In genomic region chr14:26966942-26967341, GRCh38 we compare ENCODE assay signal across 13 cellular contexts.
A peak's percentile ranks its signal among the peaks of the same experiment; 100 is the strongest.
DNase-seq lines count a peak whose midpoint lies in the region; ATAC-seq and TF ChIP-seq lines count a peak whose summit lies in the region.
"Had no signal": no experiment of that assay in that cellular context is flagged by ENCODE, and none has a peak within 500 bp of the region (broad histone marks: within the 10 kb centered on the region; RNA-seq: fewer than 3 reads in every experiment).

No MANE protein-coding gene starts in this region.

- no peaks in the 10 kb centered on the region for H3K4me1 Mint-ChIP-seq in activated CD8-positive, alpha-beta T cell treated with anti-CD3 and anti-CD28 coated beads for 36 hours (ENCODE audit: low read depth)
- H3K4me1 Mint-ChIP-seq: CD14-positive monocyte; stimulated activated memory B cell treated with anti-CD40 and anti-IgM and Interleukin-4, amounts not matched to agents 10 μg/mL and 1 μg/mL and 100 μg/mL, for 72 hours had no signal

- no peak overlapping the region for H3K4me3 ChIP-seq in cardiac fibroblast (replicated peaks in 1 of 2; ENCODE audit: low read depth in 2 of 2, low read length in 2 of 2)
- H3K4me3 ChIP-seq in skeletal muscle cell (ENCODE audit: low read depth, low read length) = no peak overlapping the region

- no peaks in the 10 kb centered on the region for H3K36me3 Mint-ChIP-seq in activated CD8-positive, alpha-beta T cell treated with anti-CD3 and anti-CD28 coated beads for 36 hours (ENCODE audit: low read depth)
- H3K36me3 Mint-ChIP-seq: CD14-positive monocyte; stimulated activated memory B cell treated with anti-CD40 and anti-IgM and Interleukin-4, amounts not matched to agents 10 μg/mL and 1 μg/mL and 100 μg/mL, for 72 hours had no signal

- no peak overlapping the region for H3K27ac Mint-ChIP-seq in activated CD8-positive, alpha-beta T cell treated with anti-CD3 and anti-CD28 coated beads for 36 hours
- H3K27ac Mint-ChIP-seq: CD14-positive monocyte; stimulated activated memory B cell treated with anti-CD40 and anti-IgM and Interleukin-4, amounts not matched to agents 10 μg/mL and 1 μg/mL and 100 μg/mL, for 72 hours had no signal

- H3K4me3 Mint-ChIP-seq in activated CD8-positive, alpha-beta T cell treated with anti-CD3 and anti-CD28 coated beads for 36 hours = no peak overlapping the region
- H3K4me3 Mint-ChIP-seq: CD14-positive monocyte; stimulated activated memory B cell treated with anti-CD40 and anti-IgM and Interleukin-4, amounts not matched to agents 10 μg/mL and 1 μg/mL and 100 μg/mL, for 72 hours had no signal

- intact Hi-C loops in activated CD8-positive, alpha-beta T cell treated with anti-CD3 and anti-CD28 coated beads for 36 hours (cut with micrococcal nuclease) = no loop called here

- CTCF ChIA-PET in activated CD8-positive, alpha-beta T cell treated with anti-CD3 and anti-CD28 coated beads for 36 hours (lab: Charles Lee) = no interaction called here

- DNase-seq in HCEC 1CT = peak; percentile 9
- DNase-seq in cardiac fibroblast (ENCODE audit: low read depth in 2 of 2) = peak; percentile 25 to 66
- DNase-seq in iPS-NIHi7 (ENCODE audit: extremely low spot score) = peak; percentile 7
- DNase-seq in skeletal muscle cell (ENCODE audit: low read depth) = peak; percentile 94
- DNase-seq in activated CD8-positive, alpha-beta T cell treated with anti-CD3 and anti-CD28 coated beads for 36 hours = no peak
- DNase-seq in NCI-H1694 (lab: John Stamatoyannopoulos, UW) = no peak
- no peak for DNase-seq in GDM1 (lab: John Stamatoyannopoulos, UW)
- DNase-seq: activated gamma-delta T cell; NCI-H1436; NCI-H69; stimulated activated CD4-positive, alpha-beta T cell treated with anti-CD3 and anti-CD28 coated beads, Interleukin-4, amount 100 ng/mL, for 1 hour had no signal

- ATAC-seq in activated CD8-positive, alpha-beta T cell treated with anti-CD3 and anti-CD28 coated beads for 36 hours = no peak
- ATAC-seq: stimulated activated memory B cell treated with anti-CD40 and anti-IgM and Interleukin-4, amounts not matched to agents 10 μg/mL and 1 μg/mL and 100 μg/mL, for 72 hours had no signal

- POLR2A ChIA-PET in activated CD8-positive, alpha-beta T cell treated with anti-CD3 and anti-CD28 coated beads for 36 hours (lab: Charles Lee) = no interaction called here

- peaks cover 11% of the 10 kb centered on the region for H3K9me3 Mint-ChIP-seq in activated CD8-positive, alpha-beta T cell treated with anti-CD3 and anti-CD28 coated beads for 36 hours

- TF ChIP-seq CTCF in cardiac fibroblast (IDR thresholded peaks at IDR 0.05; ENCODE audit: low read depth, low read length) = no peak
- no peak for TF ChIP-seq CTCF in activated CD8-positive, alpha-beta T cell treated with anti-CD3 and anti-CD28 coated beads for 36 hours (IDR thresholded peaks at IDR 0.05)

- H3K27me3 Mint-ChIP-seq in activated CD8-positive, alpha-beta T cell treated with anti-CD3 and anti-CD28 coated beads for 36 hours = no peaks in the 10 kb centered on the region
- H3K27me3 Mint-ChIP-seq: stimulated activated memory B cell treated with anti-CD40 and anti-IgM and Interleukin-4, amounts not matched to agents 10 μg/mL and 1 μg/mL and 100 μg/mL, for 72 hours had no signal

Comparison
In these comparisons a context has a peak if more than half of its experiments do, and no peak if none do; other contexts are left out.
1. DNase-seq: peak in HCEC 1CT (single experiment), cardiac fibroblast (2 of 2), iPS-NIHi7 (single experiment) and skeletal muscle cell (single experiment); none in activated CD8-positive, alpha-beta T cell treated with anti-CD3 and anti-CD28 coated beads for 36 hours (single experiment), NCI-H1694 (single experiment) and GDM1 (single experiment).